In the genomic region with DNA sequence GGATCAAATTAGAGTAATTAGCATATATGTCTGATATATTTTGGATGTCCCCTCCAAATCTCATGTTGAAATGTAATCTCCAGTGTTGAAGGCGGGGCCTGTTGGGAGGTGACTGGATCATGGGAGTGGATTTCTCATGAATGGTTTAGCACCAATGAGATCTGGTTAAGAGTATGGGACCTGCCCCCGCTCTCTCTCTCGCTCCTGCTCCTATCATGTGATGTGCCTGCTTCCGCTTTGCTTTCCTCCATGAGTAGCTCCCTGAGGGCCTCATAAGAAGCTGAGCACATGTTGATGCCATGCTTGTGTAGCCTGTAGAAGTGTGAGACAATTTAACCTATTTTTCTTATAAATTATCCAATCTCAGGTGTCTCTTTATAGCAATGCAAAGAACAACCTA, we compare ENCODE assay signal across 15 cellular contexts.
"Had no signal": no experiment of that assay in that cellular context is flagged by ENCODE, and none has a peak within 500 bp of the region (broad histone marks: within the 10 kb centered on the region; RNA-seq: fewer than 3 reads in every experiment).

No MANE protein-coding gene starts in this region.

- ATAC-seq: effector memory CD8-positive, alpha-beta T cell; foreskin keratinocyte; naive thymus-derived CD4-positive, alpha-beta T cell; psoas muscle; right lobe of liver; stimulated activated naive B cell treated with anti-CD40 and anti-IgM and Interleukin-4, amounts not matched to agents 10 μg/mL and 1 μg/mL and 100 μg/mL, for 72 hours; stimulated activated naive CD8-positive, alpha-beta T cell treated with anti-CD3 and anti-CD28 coated beads, Interleukin-15, amount 100 ng/mL, for 72 hours had no signal

- H3K27me3 ChIP-seq: foreskin keratinocyte, right lobe of liver, spleen, testis, tibial nerve had no signal

- H3K4me3 ChIP-seq: psoas muscle, right lobe of liver, spleen, testis, tibial nerve had no signal

- H3K27ac Mint-ChIP-seq: effector memory CD8-positive, alpha-beta T cell; naive thymus-derived CD4-positive, alpha-beta T cell; nephron progenitor cell; stimulated activated naive B cell treated with anti-CD40 and anti-IgM and Interleukin-4, amounts not matched to agents 10 μg/mL and 1 μg/mL and 100 μg/mL, for 72 hours; stimulated activated naive CD8-positive, alpha-beta T cell treated with anti-CD3 and anti-CD28 coated beads, Interleukin-15, amount 100 ng/mL, for 72 hours had no signal

- H3K9me3 Mint-ChIP-seq: effector memory CD8-positive, alpha-beta T cell; naive thymus-derived CD4-positive, alpha-beta T cell; nephron progenitor cell; stimulated activated naive B cell treated with anti-CD40 and anti-IgM and Interleukin-4, amounts not matched to agents 10 μg/mL and 1 μg/mL and 100 μg/mL, for 72 hours; stimulated activated naive CD8-positive, alpha-beta T cell treated with anti-CD3 and anti-CD28 coated beads, Interleukin-15, amount 100 ng/mL, for 72 hours had no signal

- H3K36me3 ChIP-seq: tibial nerve had no signal

- H3K27ac ChIP-seq: psoas muscle, right lobe of liver, spleen, testis, tibial nerve had no signal

- DNase-seq: effector memory CD8-positive, alpha-beta T cell; foreskin keratinocyte; naive thymus-derived CD4-positive, alpha-beta T cell; nephron progenitor cell; psoas muscle; retina; right lobe of liver; spleen; stimulated activated CD4-positive, alpha-beta T cell treated with anti-CD3 and anti-CD28 coated beads, Interleukin-15, amount 100 ng/mL, for 24 hours; stimulated activated CD4-positive, alpha-beta T cell treated with anti-CD3 and anti-CD28 coated beads, Interleukin-1b, Interleukin-23, amount 100 ng/mL, for 48 hours; stimulated activated CD4-positive, alpha-beta T cell treated with anti-CD3 and anti-CD28 coated beads, Interleukin-4, amount 100 ng/mL, for 4 hours; stimulated activated naive B cell treated with anti-CD40 and anti-IgM and Interleukin-4, amounts not matched to agents 10 μg/mL and 1 μg/mL and 100 μg/mL, for 72 hours; stimulated activated naive CD8-positive, alpha-beta T cell treated with anti-CD3 and anti-CD28 coated beads, Interleukin-15, amount 100 ng/mL, for 72 hours; testis had no signal

- H3K27me3 Mint-ChIP-seq: stimulated activated naive B cell treated with anti-CD40 and anti-IgM and Interleukin-4, amounts not matched to agents 10 μg/mL and 1 μg/mL and 100 μg/mL, for 72 hours; stimulated activated naive CD8-positive, alpha-beta T cell treated with anti-CD3 and anti-CD28 coated beads, Interleukin-15, amount 100 ng/mL, for 72 hours had no signal

- H3K36me3 Mint-ChIP-seq: naive thymus-derived CD4-positive, alpha-beta T cell had no signal

- H3K4me3 Mint-ChIP-seq: effector memory CD8-positive, alpha-beta T cell; naive thymus-derived CD4-positive, alpha-beta T cell; nephron progenitor cell; stimulated activated naive B cell treated with anti-CD40 and anti-IgM and Interleukin-4, amounts not matched to agents 10 μg/mL and 1 μg/mL and 100 μg/mL, for 72 hours; stimulated activated naive CD8-positive, alpha-beta T cell treated with anti-CD3 and anti-CD28 coated beads, Interleukin-15, amount 100 ng/mL, for 72 hours had no signal

- H3K9me3 ChIP-seq: psoas muscle, right lobe of liver, spleen, testis, tibial nerve had no signal

- H3K4me1 Mint-ChIP-seq: naive thymus-derived CD4-positive, alpha-beta T cell; stimulated activated naive CD8-positive, alpha-beta T cell treated with anti-CD3 and anti-CD28 coated beads, Interleukin-15, amount 100 ng/mL, for 72 hours had no signal

- H3K4me1 ChIP-seq: psoas muscle, right lobe of liver, spleen, testis, tibial nerve had no signal
